In genomic region chr18:2451556-2451955, GRCh38 we compare ENCODE assay signal across 28 cellular contexts.
"Had no signal": no experiment of that assay in that cellular context is flagged by ENCODE, and none has a peak within 500 bp of the region (broad histone marks: within the 10 kb centered on the region; RNA-seq: fewer than 3 reads in every experiment).

No MANE protein-coding gene starts in this region.

- DNase-seq: activated CD4-positive, alpha-beta T cell treated with anti-CD3 and anti-CD28 coated beads, Interleukin-2, amount 10 ng/mL, durations not matched to agents 24 days and 14 days; activated CD4-positive, alpha-beta T cell treated with anti-CD3 and anti-CD28 coated beads, Interleukin-2, amount 50 U/mL, for 48 hours; activated CD8-positive, alpha-beta T cell treated with anti-CD3 and anti-CD28 coated beads, Interleukin-2, amount 10 ng/mL, durations not matched to agents 7 days and 5 days; activated gamma-delta T cell; activated naive CD4-positive, alpha-beta T cell treated with Interleukin-2 at 50 U/mL for 16 hours; activated naive CD8-positive, alpha-beta T cell treated with anti-CD3 and anti-CD28 coated beads, Interleukin-2, amount 10 ng/mL, durations not matched to agents 7 days and 5 days; activated T-cell treated with anti-CD3 and anti-CD28 coated beads, Interleukin-2, amount 50 U/mL, for 24 hours; amygdala; caudate nucleus; cerebellar nuclear complex; Kasumi-1; KG1; MM.1S; MV-4-11; NCI-H1092; NCI-H146; NCI-H187; NCI-H2029 treated with DMSO at 0.1 percent for 48 hours; NCI-H345; NCI-H524 treated with DMSO at 0.1 percent for 48 hours; NCI-H748 treated with DMSO at 0.1 percent for 48 hours; NK-92 treated with Interleukin-12 subunit alpha and Interleukin-12 subunit beta, amount 100 ng/mL, for 24 hours; SHP77; SK-N-SH had no signal

- H3K4me3 ChIP-seq: ascending aorta, SJCRH30 had no signal

- H3K36me3 ChIP-seq: ascending aorta, SJCRH30 had no signal

- H3K27ac ChIP-seq: ascending aorta, SJCRH30 had no signal

- H3K9me3 ChIP-seq: ascending aorta, SJCRH30, SK-N-SH had no signal

- H3K4me1 ChIP-seq: ascending aorta, SJCRH30 had no signal

- H3K9ac ChIP-seq: SK-N-SH had no signal

- H3K27me3 ChIP-seq: ascending aorta, SJCRH30 had no signal

- FAIRE-seq: bronchial epithelial cell, TTC549 had no signal
